Comparison of ENCODE assay signal across 9 cellular contexts in the genomic region with DNA sequence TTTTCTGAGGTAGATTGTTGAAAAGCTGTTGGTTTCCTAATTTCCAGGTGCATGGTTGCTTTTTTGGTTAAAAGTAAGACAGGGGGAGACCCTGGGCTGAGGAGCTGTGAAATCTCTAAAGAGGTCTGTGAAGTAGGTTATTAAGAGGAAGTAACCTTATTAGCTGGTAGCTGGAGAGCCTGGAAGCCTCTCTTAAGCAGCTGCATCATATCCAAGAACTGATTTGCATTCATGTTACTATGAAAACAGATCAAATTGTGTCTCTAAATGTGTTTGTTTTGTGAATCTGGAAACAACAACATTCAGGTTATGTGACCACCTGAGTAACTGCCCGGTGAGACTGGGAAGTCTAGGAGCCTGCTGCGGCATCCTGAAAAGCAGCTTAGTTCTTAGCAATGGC. TPM values are rescaled to one million over a fixed set of nuclear protein-coding genes. Genes with fewer than 3 reads are reported as not detected.
A peak's percentile ranks its signal among the peaks of the same experiment; 100 is the strongest.
DNase-seq lines count a peak whose midpoint lies in the region; ATAC-seq and TF ChIP-seq lines count a peak whose summit lies in the region.
"Had no signal": no experiment of that assay in that cellular context is flagged by ENCODE, and none has a peak within 500 bp of the region (broad histone marks: within the 10 kb centered on the region; RNA-seq: fewer than 3 reads in every experiment).

No MANE protein-coding gene starts in this region.

- peak; percentile 91 for ATAC-seq in GM19452 (IDR thresholded peaks at IDR 0.05; ENCODE audit: unreplicated experiment)
- peak; percentile 75 for ATAC-seq in HG03108 (IDR thresholded peaks at IDR 0.05; ENCODE audit: unreplicated experiment)
- ATAC-seq in activated naive CD4-positive, alpha-beta T cell treated with anti-CD3 and anti-CD28 coated beads, Interleukin-2, amount 50 U/mL, for 72 hours, result no peak

- H3K27ac ChIP-seq in WERI-Rb-1, result no peak overlapping the region

- TF ChIP-seq CTCF in WERI-Rb-1 (IDR thresholded peaks at IDR 0.05; ENCODE audit: low read depth, low read length), result no peak

- H3K27me3 ChIP-seq in WERI-Rb-1 (ENCODE audit: insufficient read depth, low read depth, severe bottlenecking), result no peaks in the 10 kb centered on the region

- H3K27ac Mint-ChIP-seq in activated naive CD4-positive, alpha-beta T cell treated with anti-CD3 and anti-CD28 coated beads, Interleukin-2, amount 50 U/mL, for 72 hours, result no peak overlapping the region

- no peaks in the 10 kb centered on the region for H3K9me3 Mint-ChIP-seq in activated naive CD4-positive, alpha-beta T cell treated with anti-CD3 and anti-CD28 coated beads, Interleukin-2, amount 50 U/mL, for 72 hours

- H3K36me3 ChIP-seq in WERI-Rb-1, result no peaks in the 10 kb centered on the region

- no peaks in the 10 kb centered on the region for H3K9me3 ChIP-seq in WERI-Rb-1 (ENCODE audit: severe bottlenecking)
- H3K9me3 ChIP-seq: Caco-2 had no signal

- no peaks in the 10 kb centered on the region for H3K36me3 Mint-ChIP-seq in activated naive CD4-positive, alpha-beta T cell treated with anti-CD3 and anti-CD28 coated beads, Interleukin-2, amount 50 U/mL, for 72 hours

- peak; percentile 0 for DNase-seq in DMS79 treated with DMSO at 0.1 percent for 48 hours (lab: John Stamatoyannopoulos, UW)
- DNase-seq in WERI-Rb-1, result peak; percentile 24
- DNase-seq in NCI-H446 treated with DMSO at 0.1 percent for 48 hours (lab: John Stamatoyannopoulos, UW), result no peak
- no peak for DNase-seq in activated naive CD4-positive, alpha-beta T cell treated with anti-CD3 and anti-CD28 coated beads, Interleukin-2, amount 50 U/mL, for 72 hours (ENCODE audit: low spot score in 2 of 2)
- DNase-seq in AG08395 (ENCODE audit: low spot score), result no peak
- no peak for DNase-seq in activated CD4-positive, alpha-beta T cell treated with anti-CD3 and anti-CD28 coated beads for 1 hour
- DNase-seq: Caco-2 had no signal

- no peak overlapping the region for H3K4me3 ChIP-seq in WERI-Rb-1 (ENCODE audit: low read depth, low read length)

RNA-seq across cellular contexts. Expression of a gene that starts 54.1 kb away (rescaled TPM):
- total RNA-seq in activated naive CD4-positive, alpha-beta T cell treated with anti-CD3 and anti-CD28 coated beads, Interleukin-2, amount 50 U/mL, for 72 hours, result 1 to 10 TPM; 2.9 to 6.4 TPM

Comparison
In these comparisons a context has a peak if more than half of its experiments do, and no peak if none do; other contexts are left out.
1. DNase-seq: peak in DMS79 treated with DMSO at 0.1 percent for 48 hours (single experiment) and WERI-Rb-1 (single experiment); none in NCI-H446 treated with DMSO at 0.1 percent for 48 hours (single experiment), activated naive CD4-positive, alpha-beta T cell treated with anti-CD3 and anti-CD28 coated beads, Interleukin-2, amount 50 U/mL, for 72 hours (0 of 2), AG08395 (single experiment) and activated CD4-positive, alpha-beta T cell treated with anti-CD3 and anti-CD28 coated beads for 1 hour (single experiment).
2. ATAC-seq: peak in GM19452 (single experiment) and HG03108 (single experiment); none in activated naive CD4-positive, alpha-beta T cell treated with anti-CD3 and anti-CD28 coated beads, Interleukin-2, amount 50 U/mL, for 72 hours (0 of 2).